Comparison of ENCODE assay signal across 1 cellular context in the genomic region with DNA sequence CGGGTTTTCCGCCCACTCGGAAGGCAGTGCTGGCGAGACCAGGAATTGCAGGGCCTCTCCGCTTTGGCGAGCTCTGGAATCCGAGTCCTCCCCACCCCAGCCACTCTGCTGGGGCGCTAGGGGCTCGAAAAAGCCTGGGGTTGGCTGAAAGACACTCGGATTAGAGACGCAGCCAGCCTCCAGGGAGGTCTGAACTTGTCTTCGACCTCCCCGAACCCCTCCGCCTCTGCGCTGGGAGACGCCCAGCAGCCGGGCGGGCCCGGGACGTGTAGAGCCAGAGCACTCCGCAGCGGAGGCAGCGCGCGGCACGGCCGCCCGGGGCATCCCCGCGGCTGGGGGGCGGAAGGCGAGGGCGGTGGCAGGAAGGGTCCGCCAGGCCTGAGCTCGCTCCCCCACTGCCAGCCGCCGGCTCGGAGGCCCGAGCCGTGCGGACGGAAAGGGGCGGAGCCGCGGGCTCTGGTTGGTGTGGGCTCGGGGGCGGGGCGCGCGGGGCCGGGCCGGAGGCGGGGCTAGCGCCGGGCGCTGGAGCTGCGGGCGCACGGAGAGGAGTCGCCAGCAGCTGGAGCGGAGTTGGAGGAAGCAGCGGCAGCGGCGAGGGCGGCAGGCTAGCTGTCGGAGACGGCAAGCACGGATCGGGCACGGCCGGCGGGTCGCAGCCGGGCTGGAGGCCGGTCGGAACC.
A peak's percentile ranks its signal among the peaks of the same experiment; 100 is the strongest.
TF ChIP-seq lines count a peak whose summit lies in the region.

A gene (plus strand): TSS at position 549 of the 680 bp plus-strand sequence. CDS start 10,920 bp downstream, outside the sequence.

TF ChIP-seq in K562, 482 proteins besides CTCF, POLR2A, EP300 and RAD21 (continued from another document and continues in another):
- TF ChIP-seq MAZ (CRISPR knock-in tag; conservative IDR thresholded peaks at IDR 0.05 in 1 of 2, IDR thresholded peaks at IDR 0.05 in 1 of 2) (peak in 1 of 2 experiments; percentile 85; a peak in 2 of 4 replicates), BCOR (IDR thresholded peaks at IDR 0.05) (peak; percentile 44; the same call in 1 of the 2 replicates), ARID1B (IDR thresholded peaks at IDR 0.05) (no peak), RBM22 (IDR thresholded peaks at IDR 0.05; ENCODE audit: low read depth, low read length, poor library complexity, severe bottlenecking) (peak; percentile 51), FOXA3 (CRISPR knock-in tag; conservative IDR thresholded peaks at IDR 0.05 in 1 of 2, IDR thresholded peaks at IDR 0.05 in 1 of 2) (0 out of 4 replicates have a peak, but pooled peaks of 1 of the 2 experiments have one; percentile 36), ATF7 (IDR thresholded peaks at IDR 0.05) (peak; percentile 39; the same call in 1 of the 2 replicates), KDM2B (CRISPR knock-in tag; IDR thresholded peaks at IDR 0.05) (peak; percentile 51), CBX5 (IDR thresholded peaks at IDR 0.05; ENCODE audit: borderline replicate concordance, low read depth) (no peak), RB1 (IDR thresholded peaks at IDR 0.05; ENCODE audit: low read depth) (peak; percentile 18; the same call in 1 of the 2 replicates), ETV1 (tag; conservative IDR thresholded peaks at IDR 0.05; ENCODE audit: low read depth) (0 out of 2 replicates have a peak, but pooled peaks have one; percentile 15), NFATC3 (IDR thresholded peaks at IDR 0.05) (peak; percentile 91), COPS2 (conservative IDR thresholded peaks at IDR 0.05) (no peak), TCFL5 (CRISPR knock-in tag; conservative IDR thresholded peaks at IDR 0.05) (no peak), SNIP1 (IDR thresholded peaks at IDR 0.05; ENCODE audit: low read depth) (peak; percentile 55; the same call in 1 of the 2 replicates), EP400 (IDR thresholded peaks at IDR 0.05) (no peak), PHF20 (IDR thresholded peaks at IDR 0.05; ENCODE audit: partially characterized antibody) (peak; percentile 12), MCM2 (IDR thresholded peaks at IDR 0.05; ENCODE audit: low read depth) (no peak), ESRRB (CRISPR knock-in tag; IDR thresholded peaks at IDR 0.05; ENCODE audit: borderline replicate concordance) (no peak), CCNT2 (IDR thresholded peaks at IDR 0.05; ENCODE audit: borderline replicate concordance, extremely low read depth, insufficient read length, low read depth, low read length) (peak; percentile 56), CREM (IDR thresholded peaks at IDR 0.05; ENCODE audit: low read depth) (peak; percentile 18; the same call in 1 of the 2 replicates), TEAD1 (CRISPR knock-in tag; IDR thresholded peaks at IDR 0.05) (peak; percentile 7 to 67; a peak in 1 of 4 replicates), SAFB (IDR thresholded peaks at IDR 0.05; ENCODE audit: borderline replicate concordance, low read depth, low read length) (peak; percentile 0; the same call in 1 of the 2 replicates), CREB1 (IDR thresholded peaks at IDR 0.05) (peak; percentile 23; the same call in 1 of the 2 replicates), CREB1 (CRISPR knock-in tag; IDR thresholded peaks at IDR 0.05) (no peak), KLF1 (tag; IDR thresholded peaks at IDR 0.05) (peak; percentile 43; the same call in 1 of the 2 replicates), KLF13 (tag; IDR thresholded peaks at IDR 0.05; ENCODE audit: borderline replicate concordance, low read depth) (0 out of 2 replicates have a peak, but pooled peaks have one; percentile 26), ZBTB17 (CRISPR knock-in tag; IDR thresholded peaks at IDR 0.05) (peak; percentile 20; the same call in 1 of the 2 replicates), SRF (CRISPR knock-in tag; IDR thresholded peaks at IDR 0.05) (peak in 1 of 2 experiments; percentile 57; a peak in 1 of 4 replicates), FIP1L1 (IDR thresholded peaks at IDR 0.05; ENCODE audit: low read depth, low read length, poor library complexity, severe bottlenecking) (peak; percentile 67), SMAD1 (IDR thresholded peaks at IDR 0.05; ENCODE audit: low read depth, low read length, partially characterized antibody) (no peak), KDM5B (IDR thresholded peaks at IDR 0.05; ENCODE audit: insufficient replicate concordance, low read depth, low read length) (peak; percentile 49), ELF1 (tag; IDR thresholded peaks at IDR 0.05) (peak; percentile 26; the same call in 1 of the 2 replicates), HNRNPL (IDR thresholded peaks at IDR 0.05; ENCODE audit: low read depth, low read length) (peak; percentile 85), L3MBTL2 (IDR thresholded peaks at IDR 0.05) (peak; percentile 58; the same call in 1 of the 2 replicates)
- TF ChIP-seq, protein P1, sequence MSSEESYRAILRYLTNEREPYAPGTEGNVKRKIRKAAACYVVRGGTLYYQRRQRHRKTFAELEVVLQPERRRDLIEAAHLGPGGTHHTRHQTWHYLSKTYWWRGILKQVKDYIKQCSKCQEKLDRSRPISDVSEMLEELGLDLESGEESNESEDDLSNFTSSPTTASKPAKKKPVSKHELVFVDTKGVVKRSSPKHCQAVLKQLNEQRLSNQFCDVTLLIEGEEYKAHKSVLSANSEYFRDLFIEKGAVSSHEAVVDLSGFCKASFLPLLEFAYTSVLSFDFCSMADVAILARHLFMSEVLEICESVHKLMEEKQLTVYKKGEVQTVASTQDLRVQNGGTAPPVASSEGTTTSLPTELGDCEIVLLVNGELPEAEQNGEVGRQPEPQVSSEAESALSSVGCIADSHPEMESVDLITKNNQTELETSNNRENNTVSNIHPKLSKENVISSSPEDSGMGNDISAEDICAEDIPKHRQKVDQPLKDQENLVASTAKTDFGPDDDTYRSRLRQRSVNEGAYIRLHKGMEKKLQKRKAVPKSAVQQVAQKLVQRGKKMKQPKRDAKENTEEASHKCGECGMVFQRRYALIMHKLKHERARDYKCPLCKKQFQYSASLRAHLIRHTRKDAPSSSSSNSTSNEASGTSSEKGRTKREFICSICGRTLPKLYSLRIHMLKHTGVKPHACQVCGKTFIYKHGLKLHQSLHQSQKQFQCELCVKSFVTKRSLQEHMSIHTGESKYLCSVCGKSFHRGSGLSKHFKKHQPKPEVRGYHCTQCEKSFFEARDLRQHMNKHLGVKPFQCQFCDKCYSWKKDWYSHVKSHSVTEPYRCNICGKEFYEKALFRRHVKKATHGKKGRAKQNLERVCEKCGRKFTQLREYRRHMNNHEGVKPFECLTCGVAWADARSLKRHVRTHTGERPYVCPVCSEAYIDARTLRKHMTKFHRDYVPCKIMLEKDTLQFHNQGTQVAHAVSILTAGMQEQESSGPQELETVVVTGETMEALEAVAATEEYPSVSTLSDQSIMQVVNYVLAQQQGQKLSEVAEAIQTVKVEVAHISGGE (CRISPR knock-in tag; IDR thresholded peaks at IDR 0.05): peak in 1 of 3 experiments; percentile 74; a peak in 2 of 6 replicates
- TF ChIP-seq, protein P2, sequence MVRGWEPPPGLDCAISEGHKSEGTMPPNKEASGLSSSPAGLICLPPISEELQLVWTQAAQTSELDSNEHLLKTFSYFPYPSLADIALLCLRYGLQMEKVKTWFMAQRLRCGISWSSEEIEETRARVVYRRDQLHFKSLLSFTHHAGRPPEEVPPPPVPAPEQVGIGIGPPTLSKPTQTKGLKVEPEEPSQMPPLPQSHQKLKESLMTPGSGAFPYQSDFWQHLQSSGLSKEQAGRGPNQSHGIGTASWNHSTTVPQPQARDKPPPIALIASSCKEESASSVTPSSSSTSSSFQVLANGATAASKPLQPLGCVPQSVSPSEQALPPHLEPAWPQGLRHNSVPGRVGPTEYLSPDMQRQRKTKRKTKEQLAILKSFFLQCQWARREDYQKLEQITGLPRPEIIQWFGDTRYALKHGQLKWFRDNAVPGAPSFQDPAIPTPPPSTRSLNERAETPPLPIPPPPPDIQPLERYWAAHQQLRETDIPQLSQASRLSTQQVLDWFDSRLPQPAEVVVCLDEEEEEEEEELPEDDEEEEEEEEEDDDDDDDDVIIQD (CRISPR knock-in tag; IDR thresholded peaks at IDR 0.05): no peak
- TF ChIP-seq, protein P3, sequence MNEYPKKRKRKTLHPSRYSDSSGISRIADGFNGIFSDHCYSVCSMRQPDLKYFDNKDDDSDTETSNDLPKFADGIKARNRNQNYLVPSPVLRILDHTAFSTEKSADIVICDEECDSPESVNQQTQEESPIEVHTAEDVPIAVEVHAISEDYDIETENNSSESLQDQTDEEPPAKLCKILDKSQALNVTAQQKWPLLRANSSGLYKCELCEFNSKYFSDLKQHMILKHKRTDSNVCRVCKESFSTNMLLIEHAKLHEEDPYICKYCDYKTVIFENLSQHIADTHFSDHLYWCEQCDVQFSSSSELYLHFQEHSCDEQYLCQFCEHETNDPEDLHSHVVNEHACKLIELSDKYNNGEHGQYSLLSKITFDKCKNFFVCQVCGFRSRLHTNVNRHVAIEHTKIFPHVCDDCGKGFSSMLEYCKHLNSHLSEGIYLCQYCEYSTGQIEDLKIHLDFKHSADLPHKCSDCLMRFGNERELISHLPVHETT (CRISPR knock-in tag; conservative IDR thresholded peaks at IDR 0.05 in 1 of 2, IDR thresholded peaks at IDR 0.05 in 1 of 2): peak in 1 of 2 experiments; percentile 56; a peak in 1 of 4 replicates
- TF ChIP-seq, protein P4, sequence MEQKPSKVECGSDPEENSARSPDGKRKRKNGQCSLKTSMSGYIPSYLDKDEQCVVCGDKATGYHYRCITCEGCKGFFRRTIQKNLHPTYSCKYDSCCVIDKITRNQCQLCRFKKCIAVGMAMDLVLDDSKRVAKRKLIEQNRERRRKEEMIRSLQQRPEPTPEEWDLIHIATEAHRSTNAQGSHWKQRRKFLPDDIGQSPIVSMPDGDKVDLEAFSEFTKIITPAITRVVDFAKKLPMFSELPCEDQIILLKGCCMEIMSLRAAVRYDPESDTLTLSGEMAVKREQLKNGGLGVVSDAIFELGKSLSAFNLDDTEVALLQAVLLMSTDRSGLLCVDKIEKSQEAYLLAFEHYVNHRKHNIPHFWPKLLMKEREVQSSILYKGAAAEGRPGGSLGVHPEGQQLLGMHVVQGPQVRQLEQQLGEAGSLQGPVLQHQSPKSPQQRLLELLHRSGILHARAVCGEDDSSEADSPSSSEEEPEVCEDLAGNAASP (IDR thresholded peaks at IDR 0.05): no peak
- TF ChIP-seq, protein P5, sequence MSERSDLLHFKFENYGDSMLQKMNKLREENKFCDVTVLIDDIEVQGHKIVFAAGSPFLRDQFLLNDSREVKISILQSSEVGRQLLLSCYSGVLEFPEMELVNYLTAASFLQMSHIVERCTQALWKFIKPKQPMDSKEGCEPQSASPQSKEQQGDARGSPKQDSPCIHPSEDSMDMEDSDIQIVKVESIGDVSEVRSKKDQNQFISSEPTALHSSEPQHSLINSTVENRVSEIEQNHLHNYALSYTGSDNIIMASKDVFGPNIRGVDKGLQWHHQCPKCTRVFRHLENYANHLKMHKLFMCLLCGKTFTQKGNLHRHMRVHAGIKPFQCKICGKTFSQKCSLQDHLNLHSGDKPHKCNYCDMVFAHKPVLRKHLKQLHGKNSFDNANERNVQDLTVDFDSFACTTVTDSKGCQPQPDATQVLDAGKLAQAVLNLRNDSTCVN (CRISPR knock-in tag; IDR thresholded peaks at IDR 0.05): 0 out of 2 replicates have a peak, but pooled peaks have one; percentile 19
- TF ChIP-seq, protein P6, sequence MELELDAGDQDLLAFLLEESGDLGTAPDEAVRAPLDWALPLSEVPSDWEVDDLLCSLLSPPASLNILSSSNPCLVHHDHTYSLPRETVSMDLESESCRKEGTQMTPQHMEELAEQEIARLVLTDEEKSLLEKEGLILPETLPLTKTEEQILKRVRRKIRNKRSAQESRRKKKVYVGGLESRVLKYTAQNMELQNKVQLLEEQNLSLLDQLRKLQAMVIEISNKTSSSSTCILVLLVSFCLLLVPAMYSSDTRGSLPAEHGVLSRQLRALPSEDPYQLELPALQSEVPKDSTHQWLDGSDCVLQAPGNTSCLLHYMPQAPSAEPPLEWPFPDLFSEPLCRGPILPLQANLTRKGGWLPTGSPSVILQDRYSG (tag; conservative IDR thresholded peaks at IDR 0.05; ENCODE audit: low read depth): no peak
- TF ChIP-seq, protein P7, sequence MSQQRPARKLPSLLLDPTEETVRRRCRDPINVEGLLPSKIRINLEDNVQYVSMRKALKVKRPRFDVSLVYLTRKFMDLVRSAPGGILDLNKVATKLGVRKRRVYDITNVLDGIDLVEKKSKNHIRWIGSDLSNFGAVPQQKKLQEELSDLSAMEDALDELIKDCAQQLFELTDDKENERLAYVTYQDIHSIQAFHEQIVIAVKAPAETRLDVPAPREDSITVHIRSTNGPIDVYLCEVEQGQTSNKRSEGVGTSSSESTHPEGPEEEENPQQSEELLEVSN (IDR thresholded peaks at IDR 0.05; ENCODE audit: borderline replicate concordance in 1 of 2, extremely low read depth in 1 of 2, insufficient read depth in 1 of 2, insufficient read length in 1 of 2, low read depth in 1 of 2, low read length in 1 of 2, poor library complexity in 1 of 2, severe bottlenecking in 1 of 2): peak in 1 of 2 experiments; percentile 49
- TF ChIP-seq, protein P8, sequence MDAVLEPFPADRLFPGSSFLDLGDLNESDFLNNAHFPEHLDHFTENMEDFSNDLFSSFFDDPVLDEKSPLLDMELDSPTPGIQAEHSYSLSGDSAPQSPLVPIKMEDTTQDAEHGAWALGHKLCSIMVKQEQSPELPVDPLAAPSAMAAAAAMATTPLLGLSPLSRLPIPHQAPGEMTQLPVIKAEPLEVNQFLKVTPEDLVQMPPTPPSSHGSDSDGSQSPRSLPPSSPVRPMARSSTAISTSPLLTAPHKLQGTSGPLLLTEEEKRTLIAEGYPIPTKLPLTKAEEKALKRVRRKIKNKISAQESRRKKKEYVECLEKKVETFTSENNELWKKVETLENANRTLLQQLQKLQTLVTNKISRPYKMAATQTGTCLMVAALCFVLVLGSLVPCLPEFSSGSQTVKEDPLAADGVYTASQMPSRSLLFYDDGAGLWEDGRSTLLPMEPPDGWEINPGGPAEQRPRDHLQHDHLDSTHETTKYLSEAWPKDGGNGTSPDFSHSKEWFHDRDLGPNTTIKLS (IDR thresholded peaks at IDR 0.05; ENCODE audit: borderline replicate concordance, low read depth): no peak; the same call in 1 of the 2 replicates
